ENCODE assay signal across 8 cellular contexts in the genomic region with DNA sequence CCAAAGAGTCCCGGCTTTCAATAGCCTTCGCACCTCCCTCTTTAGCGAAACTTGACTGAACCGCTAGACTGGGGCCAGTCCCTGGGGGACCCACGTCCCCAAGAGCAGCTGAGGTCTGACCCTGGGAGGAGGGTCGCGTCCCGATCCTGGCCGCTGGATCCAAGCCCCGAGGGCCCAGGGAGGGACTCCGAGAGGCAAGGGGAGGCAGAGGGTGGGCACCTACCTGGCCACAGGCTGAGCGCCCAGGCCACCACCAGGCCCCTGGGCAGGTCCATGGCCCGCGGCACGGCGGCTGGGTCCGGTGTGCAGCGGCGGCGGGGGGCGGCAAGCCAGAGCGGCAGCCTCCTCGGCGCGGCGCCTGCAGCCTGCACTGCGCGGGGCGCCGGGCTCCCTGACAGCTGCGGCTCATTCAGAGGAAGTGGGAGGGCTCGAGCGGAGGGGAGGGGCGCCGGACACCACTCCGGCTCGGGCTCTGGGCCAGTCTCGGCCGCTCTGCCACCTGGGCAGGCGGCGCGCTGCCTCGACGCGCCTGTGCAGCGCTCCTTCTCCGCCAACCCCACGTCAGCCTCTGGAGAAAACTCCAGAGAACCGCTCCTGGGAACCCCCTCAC. TPM values are rescaled to one million over a fixed set of nuclear protein-coding genes. Genes with fewer than 3 reads are reported as not detected.
DNase-seq lines count a peak whose midpoint lies in the region; ATAC-seq lines count a peak whose summit lies in the region.

A gene with protein sequence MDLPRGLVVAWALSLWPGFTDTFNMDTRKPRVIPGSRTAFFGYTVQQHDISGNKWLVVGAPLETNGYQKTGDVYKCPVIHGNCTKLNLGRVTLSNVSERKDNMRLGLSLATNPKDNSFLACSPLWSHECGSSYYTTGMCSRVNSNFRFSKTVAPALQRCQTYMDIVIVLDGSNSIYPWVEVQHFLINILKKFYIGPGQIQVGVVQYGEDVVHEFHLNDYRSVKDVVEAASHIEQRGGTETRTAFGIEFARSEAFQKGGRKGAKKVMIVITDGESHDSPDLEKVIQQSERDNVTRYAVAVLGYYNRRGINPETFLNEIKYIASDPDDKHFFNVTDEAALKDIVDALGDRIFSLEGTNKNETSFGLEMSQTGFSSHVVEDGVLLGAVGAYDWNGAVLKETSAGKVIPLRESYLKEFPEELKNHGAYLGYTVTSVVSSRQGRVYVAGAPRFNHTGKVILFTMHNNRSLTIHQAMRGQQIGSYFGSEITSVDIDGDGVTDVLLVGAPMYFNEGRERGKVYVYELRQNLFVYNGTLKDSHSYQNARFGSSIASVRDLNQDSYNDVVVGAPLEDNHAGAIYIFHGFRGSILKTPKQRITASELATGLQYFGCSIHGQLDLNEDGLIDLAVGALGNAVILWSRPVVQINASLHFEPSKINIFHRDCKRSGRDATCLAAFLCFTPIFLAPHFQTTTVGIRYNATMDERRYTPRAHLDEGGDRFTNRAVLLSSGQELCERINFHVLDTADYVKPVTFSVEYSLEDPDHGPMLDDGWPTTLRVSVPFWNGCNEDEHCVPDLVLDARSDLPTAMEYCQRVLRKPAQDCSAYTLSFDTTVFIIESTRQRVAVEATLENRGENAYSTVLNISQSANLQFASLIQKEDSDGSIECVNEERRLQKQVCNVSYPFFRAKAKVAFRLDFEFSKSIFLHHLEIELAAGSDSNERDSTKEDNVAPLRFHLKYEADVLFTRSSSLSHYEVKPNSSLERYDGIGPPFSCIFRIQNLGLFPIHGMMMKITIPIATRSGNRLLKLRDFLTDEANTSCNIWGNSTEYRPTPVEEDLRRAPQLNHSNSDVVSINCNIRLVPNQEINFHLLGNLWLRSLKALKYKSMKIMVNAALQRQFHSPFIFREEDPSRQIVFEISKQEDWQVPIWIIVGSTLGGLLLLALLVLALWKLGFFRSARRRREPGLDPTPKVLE (minus strand): TSS at position 372 of the 610 bp plus-strand sequence. CDS start 97 bp downstream, at position 275.

- H3K36me3 ChIP-seq in mesendoderm (ENCODE audit: control insufficient read depth, insufficient read depth, low read length): no peaks in the 10 kb centered on the region
- H3K36me3 ChIP-seq in effector memory CD4-positive, alpha-beta T cell (ENCODE audit: control insufficient read depth, insufficient read depth, low read length): no peaks in the 10 kb centered on the region

- no peak within 1 kb of the TSS for H4K5ac ChIP-seq in mesendoderm (ENCODE audit: low read length)

- no peak within 1 kb of the TSS for H2AK5ac ChIP-seq in mesendoderm (ENCODE audit: low read length)

- H3K4me1 ChIP-seq in mesendoderm (ENCODE audit: control insufficient read depth, low read depth, low read length): peaks cover 3% of the 10 kb centered on the region
- no peaks in the 10 kb centered on the region for H3K4me1 ChIP-seq in effector memory CD4-positive, alpha-beta T cell (ENCODE audit: control insufficient read depth, insufficient read depth, low read length, poor library complexity, severe bottlenecking)

- peaks cover 67% of the 10 kb centered on the region for H3K27me3 Mint-ChIP-seq in T-helper 2 cell treated with Interferon-gamma antibody and Interleukin-4, amounts not matched to agents 5 μg/mL and 100 μg/mL, for 36 hours (ENCODE audit: low read depth)

- H3K4ac ChIP-seq in mesendoderm (ENCODE audit: low read depth, low read length): no peak within 1 kb of the TSS

- peak within 1 kb of the TSS; percentile 19 for H3K18ac ChIP-seq in mesendoderm (ENCODE audit: low read length)

- peak within 1 kb of the TSS; percentile 24 for H3K4me3 ChIP-seq in mesendoderm (ENCODE audit: low read length)
- H3K4me3 ChIP-seq in effector memory CD4-positive, alpha-beta T cell (ENCODE audit: insufficient read depth, low read depth, low read length, poor library complexity, severe bottlenecking): no peak within 1 kb of the TSS

- H3K79me2 ChIP-seq in mesendoderm (ENCODE audit: control insufficient read depth, insufficient read depth, low read length): no peaks in the 10 kb centered on the region

- no peak for DNase-seq in T-helper 2 cell treated with Interferon-gamma antibody and Interleukin-4, amounts not matched to agents 5 μg/mL and 100 μg/mL, for 36 hours (ENCODE audit: low spot score)
- no peak for DNase-seq in T-helper 2 cell
- peak; percentile 21 for DNase-seq in NCI-H774 (lab: John Stamatoyannopoulos, UW)
- peak; percentile 87 for DNase-seq in ecto neural progenitor cell (ENCODE audit: low spot score)
- peak; percentile 63 for DNase-seq in mesendoderm
- DNase-seq in effector memory CD4-positive, alpha-beta T cell: no peak
- DNase-seq in activated CD4-positive, alpha-beta T cell treated with anti-CD3 and anti-CD28 coated beads, Interleukin-2, amount 50 U/mL, for 48 hours: no peak

- peak within 1 kb of the TSS; percentile 67 for H3K9ac ChIP-seq in mesendoderm (ENCODE audit: low read length)

- H3K4me2 ChIP-seq in mesendoderm (ENCODE audit: low read length): peak within 1 kb of the TSS; percentile 98

- peak within 1 kb of the TSS; percentile 73 for H3K56ac ChIP-seq in mesendoderm (ENCODE audit: low read length)

- no peak for ATAC-seq in HG02973 (IDR thresholded peaks at IDR 0.05; ENCODE audit: unreplicated experiment)

- H3K9me3 Mint-ChIP-seq in T-helper 2 cell treated with Interferon-gamma antibody and Interleukin-4, amounts not matched to agents 5 μg/mL and 100 μg/mL, for 36 hours: no peaks in the 10 kb centered on the region

- H3K36me3 Mint-ChIP-seq in T-helper 2 cell treated with Interferon-gamma antibody and Interleukin-4, amounts not matched to agents 5 μg/mL and 100 μg/mL, for 36 hours (ENCODE audit: low read depth): no peaks in the 10 kb centered on the region

- H3K27me3 ChIP-seq in mesendoderm (ENCODE audit: insufficient read depth, low read length, poor library complexity): peaks cover 12% of the 10 kb centered on the region
- peaks cover 7% of the 10 kb centered on the region for H3K27me3 ChIP-seq in effector memory CD4-positive, alpha-beta T cell (replicated peaks; ENCODE audit: control insufficient read depth, insufficient read depth, low read length, poor library complexity, severe bottlenecking)

- H3K9me3 ChIP-seq in effector memory CD4-positive, alpha-beta T cell (ENCODE audit: control insufficient read depth, low read length): no peaks in the 10 kb centered on the region

- H3K23ac ChIP-seq in mesendoderm (ENCODE audit: low read length): peak within 1 kb of the TSS; percentile 80

- no peak within 1 kb of the TSS for H2BK15ac ChIP-seq in mesendoderm (replicated peaks; ENCODE audit: low read depth)

- H3K4me3 Mint-ChIP-seq in T-helper 2 cell treated with Interferon-gamma antibody and Interleukin-4, amounts not matched to agents 5 μg/mL and 100 μg/mL, for 36 hours: peak within 1 kb of the TSS; percentile 21

- no peaks in the 10 kb centered on the region for H3K4me1 Mint-ChIP-seq in T-helper 2 cell treated with Interferon-gamma antibody and Interleukin-4, amounts not matched to agents 5 μg/mL and 100 μg/mL, for 36 hours (ENCODE audit: low read depth)

- no peak within 1 kb of the TSS for H3K27ac Mint-ChIP-seq in T-helper 2 cell treated with Interferon-gamma antibody and Interleukin-4, amounts not matched to agents 5 μg/mL and 100 μg/mL, for 36 hours

- H3K79me1 ChIP-seq in mesendoderm (ENCODE audit: low read length): no peaks in the 10 kb centered on the region

- WGBS in mesendoderm (ENCODE audit: extremely low coverage, insufficient coverage, low lambda C conversion rate): no CpG with 5 or more reads among the region's 49 CpGs

- H2BK120ac ChIP-seq in mesendoderm (ENCODE audit: low read depth, low read length): no peak within 1 kb of the TSS

- H4K8ac ChIP-seq in mesendoderm (ENCODE audit: low read depth, low read length): no peak within 1 kb of the TSS

- no peak within 1 kb of the TSS for H2BK5ac ChIP-seq in mesendoderm (ENCODE audit: low read length)

- no peak within 1 kb of the TSS for H3K27ac ChIP-seq in mesendoderm (ENCODE audit: low read depth, low read length)
- H3K27ac ChIP-seq in effector memory CD4-positive, alpha-beta T cell (ENCODE audit: insufficient read depth, low read length, poor library complexity, severe bottlenecking): no peak within 1 kb of the TSS

RNA-seq across cellular contexts. Expression of the gene that starts here (rescaled TPM):
- polyA plus RNA-seq in mesendoderm (2013, experiment 1 of 2): 0.10 TPM
- 0.07 TPM for polyA plus RNA-seq in mesendoderm (2013, experiment 2 of 2)

Comparison
In these comparisons a context has a peak if more than half of its experiments do, and no peak if none do; other contexts are left out.
1. DNase-seq: peak in NCI-H774 (single experiment), ecto neural progenitor cell (single experiment) and mesendoderm (single experiment); none in T-helper 2 cell treated with Interferon-gamma antibody and Interleukin-4, amounts not matched to agents 5 μg/mL and 100 μg/mL, for 36 hours (single experiment), T-helper 2 cell (0 of 5), effector memory CD4-positive, alpha-beta T cell (0 of 3) and activated CD4-positive, alpha-beta T cell treated with anti-CD3 and anti-CD28 coated beads, Interleukin-2, amount 50 U/mL, for 48 hours (0 of 2).